ENCODE assay signal across 19 cellular contexts in genomic region chr17:81454473-81454872, GRCh38. TPM values are rescaled to one million over a fixed set of nuclear protein-coding genes. Genes with fewer than 3 reads are reported as not detected.
DNase-seq lines count a peak whose midpoint lies in the region; ATAC-seq and TF ChIP-seq lines count a peak whose summit lies in the region.
"Had no signal": no experiment of that assay in that cellular context is flagged by ENCODE, and none has a peak within 500 bp of the region (broad histone marks: within the 10 kb centered on the region; RNA-seq: fewer than 3 reads in every experiment).

No MANE protein-coding gene starts in this region.

- DNase-seq in cardiac muscle cell (ENCODE audit: low read depth in 1 of 2, low spot score in 1 of 2) (no peak), Right ventricle myocardium superior (no peak), Kasumi-1 (lab: John Stamatoyannopoulos, UW) (peak; percentile 19 to 26), erythroblast (lab: John Stamatoyannopoulos, UW) (no peak)
- DNase-seq in activated CD8-positive, alpha-beta T cell treated with anti-CD3 and anti-CD28 coated beads, Interleukin-2, amount 10 ng/mL, durations not matched to agents 7 days and 5 days = no peak
- DNase-seq in stimulated activated naive B cell treated with anti-CD40 and anti-IgM and Interleukin-4, amounts not matched to agents 10 μg/mL and 1 μg/mL and 100 μg/mL, for 72 hours = no peak
- DNase-seq in central memory CD4-positive, alpha-beta T cell = no peak
- DNase-seq: 8988T, DMS79, HCEC 1CT, NCI-H1092 treated with DMSO at 0.1 percent for 48 hours, NCI-H1436 treated with DMSO at 0.1 percent for 48 hours, NCI-H1930, NCI-H2227 treated with DMSO at 0.1 percent for 48 hours, NCI-H510A, SIG-M5, SK-N-SH had no signal

- H3K27me3 ChIP-seq in cardiac muscle cell = no peaks in the 10 kb centered on the region

- H3K36me3 ChIP-seq in cardiac muscle cell = peaks cover 6% of the 10 kb centered on the region

- no peak overlapping the region for H3K4me3 ChIP-seq in cardiac muscle cell
- H3K4me3 ChIP-seq: GM23338 had no signal

- H3K4me3 Mint-ChIP-seq in activated CD8-positive, alpha-beta T cell treated with anti-CD3 and anti-CD28 coated beads, Interleukin-2, amount 10 ng/mL, durations not matched to agents 7 days and 5 days = no peak overlapping the region
- no peak overlapping the region for H3K4me3 Mint-ChIP-seq in stimulated activated naive B cell treated with anti-CD40 and anti-IgM and Interleukin-4, amounts not matched to agents 10 μg/mL and 1 μg/mL and 100 μg/mL, for 72 hours
- H3K4me3 Mint-ChIP-seq: GM23338 had no signal

- peak overlapping the region; percentile 90 for H3K27ac ChIP-seq in cardiac muscle cell

- CTCF ChIA-PET in activated CD8-positive, alpha-beta T cell treated with anti-CD3 and anti-CD28 coated beads, Interleukin-2, amount 10 ng/mL, durations not matched to agents 7 days and 5 days (lab: Charles Lee) = interaction anchor here (1.4 kb wide), 1 partner anchor 30 kb away, joined by 7 read pairs; no protein-coding TSS in a partner anchor

- TF ChIP-seq POLR2A in erythroblast (IDR thresholded peaks at IDR 0.05; ENCODE audit: low read length) = no peak

- no peaks in the 10 kb centered on the region for H3K27me3 Mint-ChIP-seq in activated CD8-positive, alpha-beta T cell treated with anti-CD3 and anti-CD28 coated beads, Interleukin-2, amount 10 ng/mL, durations not matched to agents 7 days and 5 days (ENCODE audit: low read depth)
- peaks cover 18 to 33% of the 10 kb centered on the region in 2 donors for H3K27me3 Mint-ChIP-seq in stimulated activated naive B cell treated with anti-CD40 and anti-IgM and Interleukin-4, amounts not matched to agents 10 μg/mL and 1 μg/mL and 100 μg/mL, for 72 hours

- TF ChIP-seq CTCF in cardiac muscle cell (IDR thresholded peaks at IDR 0.05; ENCODE audit: low read depth, low read length) = no peak

- ATAC-seq in Right ventricle myocardium superior (ENCODE audit: poor library complexity) (no peak), HG03442 (IDR thresholded peaks at IDR 0.05; ENCODE audit: unreplicated experiment) (no peak)
- no peak for ATAC-seq in activated CD8-positive, alpha-beta T cell treated with anti-CD3 and anti-CD28 coated beads, Interleukin-2, amount 10 ng/mL, durations not matched to agents 7 days and 5 days
- peak; percentile 59 to 65 for ATAC-seq in stimulated activated naive B cell treated with anti-CD40 and anti-IgM and Interleukin-4, amounts not matched to agents 10 μg/mL and 1 μg/mL and 100 μg/mL, for 72 hours (replicated peaks)
- ATAC-seq: GM23338 had no signal

- no peaks in the 10 kb centered on the region for H3K36me3 Mint-ChIP-seq in activated CD8-positive, alpha-beta T cell treated with anti-CD3 and anti-CD28 coated beads, Interleukin-2, amount 10 ng/mL, durations not matched to agents 7 days and 5 days (ENCODE audit: low read depth)
- no peaks in the 10 kb centered on the region for H3K36me3 Mint-ChIP-seq in stimulated activated naive B cell treated with anti-CD40 and anti-IgM and Interleukin-4, amounts not matched to agents 10 μg/mL and 1 μg/mL and 100 μg/mL, for 72 hours

- POLR2A ChIA-PET in activated CD8-positive, alpha-beta T cell treated with anti-CD3 and anti-CD28 coated beads, Interleukin-2, amount 10 ng/mL, durations not matched to agents 7 days and 5 days (lab: Charles Lee) = interaction anchor here (0.6 kb wide), 1 partner anchor 53 kb away, joined by 3 read pairs; no protein-coding TSS in a partner anchor

- peak overlapping the region; percentile 67 for H3K27ac Mint-ChIP-seq in activated CD8-positive, alpha-beta T cell treated with anti-CD3 and anti-CD28 coated beads, Interleukin-2, amount 10 ng/mL, durations not matched to agents 7 days and 5 days
- H3K27ac Mint-ChIP-seq in stimulated activated naive B cell treated with anti-CD40 and anti-IgM and Interleukin-4, amounts not matched to agents 10 μg/mL and 1 μg/mL and 100 μg/mL, for 72 hours = no peak overlapping the region
- H3K27ac Mint-ChIP-seq: GM23338 had no signal

- peaks cover 24% of the 10 kb centered on the region for H3K4me1 Mint-ChIP-seq in activated CD8-positive, alpha-beta T cell treated with anti-CD3 and anti-CD28 coated beads, Interleukin-2, amount 10 ng/mL, durations not matched to agents 7 days and 5 days (ENCODE audit: low read depth)
- peaks cover 20 to 35% of the 10 kb centered on the region in 2 donors for H3K4me1 Mint-ChIP-seq in stimulated activated naive B cell treated with anti-CD40 and anti-IgM and Interleukin-4, amounts not matched to agents 10 μg/mL and 1 μg/mL and 100 μg/mL, for 72 hours

- peaks cover 17% of the 10 kb centered on the region for H3K4me1 ChIP-seq in cardiac muscle cell (ENCODE audit: low read depth)

- no peaks in the 10 kb centered on the region for H3K9me3 ChIP-seq in cardiac muscle cell (ENCODE audit: low read depth)
- H3K9me3 ChIP-seq: SK-N-SH had no signal

- intact Hi-C loops in Right ventricle myocardium superior (cut with DNase I) = no loop called here

- H3K9me3 Mint-ChIP-seq in activated CD8-positive, alpha-beta T cell treated with anti-CD3 and anti-CD28 coated beads, Interleukin-2, amount 10 ng/mL, durations not matched to agents 7 days and 5 days (ENCODE audit: insufficient read depth) = no peaks in the 10 kb centered on the region
- peaks cover 0 to 2% of the 10 kb centered on the region in 2 donors for H3K9me3 Mint-ChIP-seq in stimulated activated naive B cell treated with anti-CD40 and anti-IgM and Interleukin-4, amounts not matched to agents 10 μg/mL and 1 μg/mL and 100 μg/mL, for 72 hours
- H3K9me3 Mint-ChIP-seq: GM23338 had no signal

RNA-seq across cellular contexts. Expression of gene ACTG1, which starts 58.1 kb away (rescaled TPM):
- 2,244 and 2,883 TPM in 2 replicates for total RNA-seq in cardiac muscle cell
- polyA plus RNA-seq in cardiac muscle cell = 1,007 and 1,036 TPM in 2 replicates
- 369 TPM for total RNA-seq in Right ventricle myocardium superior
- 1,000 to 10,000 TPM; 5,147 to 5,318 TPM for total RNA-seq in activated CD8-positive, alpha-beta T cell treated with anti-CD3 and anti-CD28 coated beads, Interleukin-2, amount 10 ng/mL, durations not matched to agents 7 days and 5 days

RNA-seq across cellular contexts. Expression of gene BAHCC1, which starts 59.2 kb away (rescaled TPM):
- total RNA-seq in cardiac muscle cell = 27.1 and 47.3 TPM in 2 replicates
- 20.0 and 20.3 TPM in 2 replicates for polyA plus RNA-seq in cardiac muscle cell
- 8.0 TPM for total RNA-seq in Right ventricle myocardium superior
- under 1 TPM; 0.87 to 0.91 TPM for total RNA-seq in activated CD8-positive, alpha-beta T cell treated with anti-CD3 and anti-CD28 coated beads, Interleukin-2, amount 10 ng/mL, durations not matched to agents 7 days and 5 days

Comparison
In these comparisons a context has a peak if more than half of its experiments do, and no peak if none do; other contexts are left out.
1. DNase-seq: peak in Kasumi-1 (2 of 2); none in cardiac muscle cell (0 of 2), Right ventricle myocardium superior (single experiment), activated CD8-positive, alpha-beta T cell treated with anti-CD3 and anti-CD28 coated beads, Interleukin-2, amount 10 ng/mL, durations not matched to agents 7 days and 5 days (single experiment), stimulated activated naive B cell treated with anti-CD40 and anti-IgM and Interleukin-4, amounts not matched to agents 10 μg/mL and 1 μg/mL and 100 μg/mL, for 72 hours (single experiment), central memory CD4-positive, alpha-beta T cell (single experiment) and erythroblast (0 of 2).
2. ATAC-seq: peak in stimulated activated naive B cell treated with anti-CD40 and anti-IgM and Interleukin-4, amounts not matched to agents 10 μg/mL and 1 μg/mL and 100 μg/mL, for 72 hours (2 of 2); none in Right ventricle myocardium superior (single experiment), activated CD8-positive, alpha-beta T cell treated with anti-CD3 and anti-CD28 coated beads, Interleukin-2, amount 10 ng/mL, durations not matched to agents 7 days and 5 days (single experiment) and HG03442 (single experiment).